Comparison of ENCODE assay signal across 16 cellular contexts in genomic region chr1:78601068-78601467, GRCh38.
"Had no signal": no experiment of that assay in that cellular context is flagged by ENCODE, and none has a peak within 500 bp of the region (broad histone marks: within the 10 kb centered on the region; RNA-seq: fewer than 3 reads in every experiment).

No MANE protein-coding gene starts in this region.

- DNase-seq: effector CD4-positive, alpha-beta T cell; heart left ventricle; hippocampal formation; kidney glomerular epithelial cell; mesendoderm; naive thymus-derived CD8-positive, alpha-beta T cell; posterior cingulate gyrus; stimulated activated naive CD4-positive, alpha-beta T cell; stomach; substantia nigra; transverse colon had no signal

- H3K27ac Mint-ChIP-seq: naive thymus-derived CD8-positive, alpha-beta T cell had no signal

- H3K36me3 Mint-ChIP-seq: naive thymus-derived CD8-positive, alpha-beta T cell had no signal

- H3K9me3 Mint-ChIP-seq: naive thymus-derived CD8-positive, alpha-beta T cell; neural crest cell had no signal

- H3K27ac ChIP-seq: heart left ventricle, skin epidermis, stomach, thoracic aorta, transverse colon had no signal

- H3K4me1 ChIP-seq: stomach, transverse colon had no signal

- H3K4me1 Mint-ChIP-seq: naive thymus-derived CD8-positive, alpha-beta T cell; neural crest cell had no signal

- H3K4me3 ChIP-seq: heart left ventricle, skin epidermis, stomach, thoracic aorta, transverse colon had no signal

- H3K4me3 Mint-ChIP-seq: naive thymus-derived CD8-positive, alpha-beta T cell; neural crest cell had no signal

- H3K27me3 Mint-ChIP-seq: naive thymus-derived CD8-positive, alpha-beta T cell had no signal

- H3K27me3 ChIP-seq: heart left ventricle, stomach, transverse colon had no signal

- H3K36me3 ChIP-seq: heart left ventricle, stomach, thoracic aorta, transverse colon had no signal

- H3K9me3 ChIP-seq: heart left ventricle, stomach, thoracic aorta, transverse colon had no signal

- ATAC-seq: esophagus mucosa; heart left ventricle; naive thymus-derived CD8-positive, alpha-beta T cell; sciatic nerve had no signal
